In the genomic region with DNA sequence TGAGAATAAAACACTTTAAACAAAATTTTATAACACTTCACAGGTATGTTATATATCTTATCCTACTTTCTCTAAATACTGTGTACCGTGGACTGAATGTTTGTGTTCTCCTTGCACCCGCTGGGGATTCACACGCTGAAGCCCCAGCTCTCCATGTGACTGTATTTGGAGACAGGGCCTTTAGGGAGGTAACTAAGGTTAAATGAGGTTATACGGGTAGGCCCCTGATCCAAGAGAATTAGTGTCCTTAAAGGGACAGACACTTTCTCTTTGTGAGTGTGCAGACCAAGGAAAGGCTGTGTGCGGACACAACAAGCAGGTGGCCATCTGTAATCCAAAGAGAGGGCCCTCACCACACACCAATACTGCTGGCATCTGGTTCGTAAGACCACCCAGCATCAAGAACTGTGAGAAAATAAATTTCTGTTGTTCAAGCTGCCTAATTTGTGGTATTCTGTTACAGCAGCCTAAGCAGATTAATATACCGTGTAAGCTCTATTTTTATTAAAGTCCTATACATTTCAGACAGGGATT, we compare ENCODE assay signal across 29 cellular contexts.
"Had no signal": no experiment of that assay in that cellular context is flagged by ENCODE, and none has a peak within 500 bp of the region (broad histone marks: within the 10 kb centered on the region; RNA-seq: fewer than 3 reads in every experiment).

No MANE protein-coding gene starts in this region.

- H3K27ac Mint-ChIP-seq: activated B cell treated with CpG ODN at 0.5 μM for 24 hours; activated CD8-positive, alpha-beta T cell treated with anti-CD3 and anti-CD28 coated beads for 36 hours; activated naive CD8-positive, alpha-beta T cell; activated T-helper 17 cell treated with anti-CD3 and anti-CD28 coated beads, Interleukin-2, amount 50 U/mL, for 72 hours; dendritic cell treated with granulocyte-macrophage colony-stimulating factor and Interleukin-4, amounts not matched to agents 40 ng/mL and 50 ng/mL, for 4 days; endodermal cell had no signal

- ATAC-seq: activated CD4-positive, CD25-positive, alpha-beta regulatory T cell treated with anti-CD3 and anti-CD28 coated beads, Interleukin-2, amount 50 U/mL, for 24 hours; activated CD8-positive, alpha-beta T cell treated with anti-CD3 and anti-CD28 coated beads for 36 hours; activated T-cell treated with anti-CD3 and anti-CD28 coated beads, Interleukin-2, amount 50 U/mL, for 4 hours; activated T-helper 17 cell treated with anti-CD3 and anti-CD28 coated beads, Interleukin-2, amount 50 U/mL, for 72 hours; esophagus mucosa; heart left ventricle had no signal

- H3K9me3 Mint-ChIP-seq: activated T-helper 17 cell treated with anti-CD3 and anti-CD28 coated beads, Interleukin-2, amount 50 U/mL, for 72 hours had no signal

- H3K4me3 Mint-ChIP-seq: activated B cell treated with CpG ODN at 0.5 μM for 24 hours; activated CD8-positive, alpha-beta T cell treated with anti-CD3 and anti-CD28 coated beads for 36 hours; activated naive CD8-positive, alpha-beta T cell; activated T-cell treated with anti-CD3 and anti-CD28 coated beads, Interleukin-2, amount 50 U/mL, for 4 hours; activated T-helper 17 cell treated with anti-CD3 and anti-CD28 coated beads, Interleukin-2, amount 50 U/mL, for 72 hours; central memory CD8-positive, alpha-beta T cell; dendritic cell treated with granulocyte-macrophage colony-stimulating factor and Interleukin-4, amounts not matched to agents 40 ng/mL and 50 ng/mL, for 4 days; endodermal cell had no signal

- H3K4me3 ChIP-seq: coronary artery, dorsolateral prefrontal cortex, heart left ventricle had no signal

- DNase-seq: activated B cell treated with CpG ODN at 0.5 μM for 24 hours; activated CD4-positive, alpha-beta T cell treated with anti-CD3 and anti-CD28 coated beads for 48 hours; activated CD4-positive, alpha-beta T cell treated with anti-CD3 and anti-CD28 coated beads, Interleukin-2, amount 50 U/mL, for 1 hour; activated CD4-positive, alpha-beta T cell treated with anti-CD3 and anti-CD28 coated beads, Interleukin-2, amount 50 U/mL, for 48 hours; activated CD8-positive, alpha-beta memory T cell treated with anti-CD3 and anti-CD28 coated beads for 24 hours; activated CD8-positive, alpha-beta T cell treated with anti-CD3 and anti-CD28 coated beads for 36 hours; activated effector memory CD4-positive, alpha-beta T cell treated with Interleukin-2 at 50 U/mL for 16 hours; activated gamma-delta T cell treated with Interleukin-2 at 50 U/mL for 16 hours; activated naive CD4-positive, alpha-beta T cell treated with anti-CD3 and anti-CD28 coated beads, Interleukin-2, amount 50 U/mL, for 16 hours; activated naive CD4-positive, alpha-beta T cell treated with Interleukin-2 at 50 U/mL for 16 hours; activated T-cell treated with anti-CD3 and anti-CD28 coated beads, Interleukin-2, amount 50 U/mL, for 4 hours; amniotic stem cell; anterior cingulate cortex; brain microvascular endothelial cell; dorsolateral prefrontal cortex; effector memory CD4-positive, alpha-beta T cell; endodermal cell; foreskin fibroblast; glutamatergic neuron; heart left ventricle; T-helper 2 cell; WERI-Rb-1 had no signal

- H3K4me1 Mint-ChIP-seq: activated B cell treated with CpG ODN at 0.5 μM for 24 hours; activated T-helper 17 cell treated with anti-CD3 and anti-CD28 coated beads, Interleukin-2, amount 50 U/mL, for 72 hours; central memory CD8-positive, alpha-beta T cell; endodermal cell had no signal

- H3K27me3 Mint-ChIP-seq: activated B cell treated with CpG ODN at 0.5 μM for 24 hours; activated CD8-positive, alpha-beta T cell treated with anti-CD3 and anti-CD28 coated beads for 36 hours; activated naive CD8-positive, alpha-beta T cell; activated T-helper 17 cell treated with anti-CD3 and anti-CD28 coated beads, Interleukin-2, amount 50 U/mL, for 72 hours; central memory CD8-positive, alpha-beta T cell; dendritic cell treated with granulocyte-macrophage colony-stimulating factor and Interleukin-4, amounts not matched to agents 40 ng/mL and 50 ng/mL, for 4 days had no signal

- H3K27ac ChIP-seq: brain microvascular endothelial cell, coronary artery, dorsolateral prefrontal cortex, heart left ventricle, WERI-Rb-1 had no signal

- H3K36me3 ChIP-seq: brain microvascular endothelial cell, heart left ventricle had no signal

- H3K4me1 ChIP-seq: heart left ventricle had no signal

- H3K27me3 ChIP-seq: brain microvascular endothelial cell, dorsolateral prefrontal cortex, heart left ventricle had no signal
